23 cellular contexts compared by ENCODE assay signal in the genomic region with DNA sequence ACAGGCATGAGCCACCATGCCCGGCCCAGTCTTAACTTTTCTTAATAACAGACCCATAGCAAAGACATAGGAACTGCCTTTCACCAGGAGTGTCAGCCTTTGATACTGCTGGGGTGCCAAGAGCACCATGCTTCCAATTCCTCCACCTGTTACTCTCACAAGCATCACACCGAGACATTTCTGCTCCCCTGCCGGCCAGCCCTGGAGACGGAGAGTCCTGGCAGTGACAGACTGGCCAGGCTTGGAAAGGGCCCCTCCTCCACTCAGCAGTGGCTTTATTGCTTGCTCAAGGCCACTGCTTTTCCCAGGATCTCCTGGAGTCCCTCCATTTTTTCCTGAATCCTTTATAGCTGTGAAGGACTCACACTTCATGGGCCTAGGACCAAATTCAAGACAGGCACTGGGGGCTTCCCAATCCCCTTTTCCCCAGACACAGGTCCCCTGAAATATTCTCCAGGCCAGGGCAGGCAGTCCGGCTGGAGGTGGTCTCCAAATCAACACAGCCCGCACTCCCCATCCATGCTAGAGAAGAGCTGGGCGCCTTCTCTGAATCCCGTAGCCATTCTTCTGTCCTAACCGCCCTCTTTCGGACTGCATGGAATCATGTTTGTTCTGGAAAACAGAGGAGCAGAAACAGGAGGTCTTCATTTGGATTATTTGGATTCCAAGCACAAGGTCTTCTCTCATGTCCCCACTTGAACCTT. TPM values are rescaled to one million over a fixed set of nuclear protein-coding genes. Genes with fewer than 3 reads are reported as not detected.
DNase-seq lines count a peak whose midpoint lies in the region; ATAC-seq and TF ChIP-seq lines count a peak whose summit lies in the region.
"Had no signal": no experiment of that assay in that cellular context is flagged by ENCODE, and none has a peak within 500 bp of the region (broad histone marks: within the 10 kb centered on the region; RNA-seq: fewer than 3 reads in every experiment).

No MANE protein-coding gene starts in this region.

- no peak overlapping the region for H3K27ac Mint-ChIP-seq in osteocyte (ENCODE audit: unreplicated experiment)
- H3K27ac Mint-ChIP-seq: CD8-positive, alpha-beta T cell had no signal

- no peaks in the 10 kb centered on the region for H3K9me3 ChIP-seq in body of pancreas
- H3K9me3 ChIP-seq in esophagus squamous epithelium = no peaks in the 10 kb centered on the region

- intact Hi-C loops in body of pancreas (cut with DNase I) (no loop called here), left colon (cut with DNase I, micrococcal nuclease) (loop anchor here in 1 of 2 donors (5.0 kb wide), 1 partner anchor 63 kb away; no protein-coding TSS in a partner anchor), esophagus squamous epithelium (cut with DNase I) (no loop called here)

- no peak overlapping the region for H3K27ac ChIP-seq in body of pancreas
- no peak overlapping the region for H3K27ac ChIP-seq in esophagus squamous epithelium

- no peaks in the 10 kb centered on the region for H3K27me3 ChIP-seq in body of pancreas
- H3K27me3 ChIP-seq in esophagus squamous epithelium = peaks cover 0 to 6% (median 0%) of the 10 kb centered on the region in 4 donors

- H3K4me1 ChIP-seq in body of pancreas (peaks cover 5% of the 10 kb centered on the region), esophagus squamous epithelium (peaks cover 0 to 14% (median 0%) of the 10 kb centered on the region in 3 donors)

- WGBS in body of pancreas, 2 donors = 72 to 75% methylated on average over 9 to 10 of the region's 10 CpGs
- 82 to 83% methylated on average over 10 of the region's 10 CpGs for WGBS in esophagus squamous epithelium, 2 donors

- H3K27me3 Mint-ChIP-seq in osteocyte (ENCODE audit: unreplicated experiment) = no peaks in the 10 kb centered on the region

- H3K4me3 ChIP-seq in body of pancreas (no peak overlapping the region), esophagus squamous epithelium (no peak overlapping the region)

- no peak for TF ChIP-seq POLR2A in body of pancreas (IDR thresholded peaks at IDR 0.05)
- TF ChIP-seq POLR2A in esophagus squamous epithelium (IDR thresholded peaks at IDR 0.05) = no peak

- DNase-seq in NCI-H82 (lab: John Stamatoyannopoulos, UW) (peak; percentile 27), NCI-H82 treated with DMSO at 0.1 percent for 48 hours (lab: John Stamatoyannopoulos, UW; ENCODE audit: unreplicated experiment) (no peak), body of pancreas (peak in 3 of 4 donors; percentile 22 to 60 (median 36)), left colon (no peak), osteocyte (ENCODE audit: extremely low spot score, unreplicated experiment) (peak; percentile 68), amygdala (lab: John Stamatoyannopoulos, UW) (no peak), esophagus squamous epithelium (lab: John Stamatoyannopoulos, UW) (no peak)
- DNase-seq in activated CD4-positive, CD25-positive, alpha-beta regulatory T cell treated with anti-CD3 and anti-CD28 coated beads, Interleukin-2, amount 50 U/mL, for 72 hours = no peak
- DNase-seq: 8988T; AML-193; Calu3; CD8-positive, alpha-beta T cell; DMS53; H9; KBM-7; MM.1S; NCI-H1092; NCI-H1436; NCI-H1930; NCI-H510A; NK-92 treated with Interleukin-12 subunit alpha and Interleukin-12 subunit beta, amount 100 ng/mL, for 24 hours had no signal

- H3K36me3 Mint-ChIP-seq in osteocyte (ENCODE audit: unreplicated experiment) = no peaks in the 10 kb centered on the region
- H3K36me3 Mint-ChIP-seq: CD8-positive, alpha-beta T cell had no signal

- no peaks in the 10 kb centered on the region for H3K9me3 Mint-ChIP-seq in osteocyte (ENCODE audit: unreplicated experiment)
- H3K9me3 Mint-ChIP-seq: CD8-positive, alpha-beta T cell had no signal

- ATAC-seq in body of pancreas (peak; percentile 42), left colon (peak; percentile 33)
- ATAC-seq: CD8-positive, alpha-beta T cell; Panc1; SK-N-SH treated with all-trans-retinoic acid at 6 μM for 48 hours had no signal

- no peak overlapping the region for H3K4me3 Mint-ChIP-seq in osteocyte (ENCODE audit: unreplicated experiment)
- H3K4me3 Mint-ChIP-seq: CD8-positive, alpha-beta T cell; H9 had no signal

- peak in 2 of 7 experiments; percentile 21 to 23 for TF ChIP-seq CTCF in body of pancreas (IDR thresholded peaks at IDR 0.05)
- no peak for TF ChIP-seq CTCF in osteocyte (IDR thresholded peaks at IDR 0.05)
- TF ChIP-seq CTCF in esophagus squamous epithelium (IDR thresholded peaks at IDR 0.05) = no peak

- H3K36me3 ChIP-seq in body of pancreas (replicated peaks in 1 of 2; ENCODE audit: insufficient read depth in 1 of 2, low read depth in 2 of 2) (no peaks in the 10 kb centered on the region), esophagus squamous epithelium (no peaks in the 10 kb centered on the region)

- no peaks in the 10 kb centered on the region for H3K4me1 Mint-ChIP-seq in osteocyte (ENCODE audit: unreplicated experiment)

RNA-seq across cellular contexts. Expression of a gene that starts 25.5 kb away (rescaled TPM):
- total RNA-seq in body of pancreas (10 to 100 TPM; 81.7 to 89.0 TPM), left colon (100 to 1,000 TPM; 514 to 671 TPM), osteocyte (37.3 and 45.1 TPM in 2 replicates), esophagus squamous epithelium (100 to 1,000 TPM; 104 to 243 (median 112) TPM)

RNA-seq across cellular contexts. Expression of a gene that starts 51.5 kb away (rescaled TPM):
- total RNA-seq in body of pancreas (100 to 1,000 TPM; 101 to 157 TPM), left colon (10 to 100 TPM; 60.9 to 74.3 TPM), osteocyte (43.2 and 45.9 TPM in 2 replicates), esophagus squamous epithelium (10 to 100 TPM in 3 of 4 donors, 1 to 10 TPM in 1; 7.0 to 30.9 (median 14.7) TPM)

Comparison
In these comparisons a context has a peak if more than half of its experiments do, and no peak if none do; other contexts are left out.
1. DNase-seq: peak in NCI-H82 (single experiment), body of pancreas (3 of 4) and osteocyte (single experiment); none in NCI-H82 treated with DMSO at 0.1 percent for 48 hours (single experiment), left colon (0 of 2), amygdala (0 of 56), esophagus squamous epithelium (single experiment) and activated CD4-positive, CD25-positive, alpha-beta regulatory T cell treated with anti-CD3 and anti-CD28 coated beads, Interleukin-2, amount 50 U/mL, for 72 hours (single experiment).